ENCODE assay signal across 1 cellular context in genomic region chr7:47577351-47577919, GRCh38.
TF ChIP-seq lines count a peak whose summit lies in the region.

No MANE protein-coding gene starts in this region.

TF ChIP-seq in HCT116, 20 proteins besides CTCF, POLR2A, EP300 and RAD21 (continued from another document):
- TF ChIP-seq EZH2phosphoT487 (IDR thresholded peaks at IDR 0.05; ENCODE audit: borderline replicate concordance) (no peak), ZFX (IDR thresholded peaks at IDR 0.05) (no peak), EZH2 (IDR thresholded peaks at IDR 0.05) (no peak), CBX3 (IDR thresholded peaks at IDR 0.05; ENCODE audit: low read depth) (no peak), ATF3 (IDR thresholded peaks at IDR 0.05) (no peak), TCF7L2 (IDR thresholded peaks at IDR 0.05; ENCODE audit: borderline replicate concordance, extremely low read depth, insufficient read depth, insufficient read length) (no peak), JUND (IDR thresholded peaks at IDR 0.05) (no peak), REST (IDR thresholded peaks at IDR 0.05; ENCODE audit: low read depth) (no peak), SRF (IDR thresholded peaks at IDR 0.05; ENCODE audit: low read depth) (no peak), EGR1 (IDR thresholded peaks at IDR 0.05; ENCODE audit: low read depth) (no peak)
TF ChIP-seq in HCT116: peak in this region for 0.
